24 cellular contexts compared by ENCODE assay signal in the genomic region with DNA sequence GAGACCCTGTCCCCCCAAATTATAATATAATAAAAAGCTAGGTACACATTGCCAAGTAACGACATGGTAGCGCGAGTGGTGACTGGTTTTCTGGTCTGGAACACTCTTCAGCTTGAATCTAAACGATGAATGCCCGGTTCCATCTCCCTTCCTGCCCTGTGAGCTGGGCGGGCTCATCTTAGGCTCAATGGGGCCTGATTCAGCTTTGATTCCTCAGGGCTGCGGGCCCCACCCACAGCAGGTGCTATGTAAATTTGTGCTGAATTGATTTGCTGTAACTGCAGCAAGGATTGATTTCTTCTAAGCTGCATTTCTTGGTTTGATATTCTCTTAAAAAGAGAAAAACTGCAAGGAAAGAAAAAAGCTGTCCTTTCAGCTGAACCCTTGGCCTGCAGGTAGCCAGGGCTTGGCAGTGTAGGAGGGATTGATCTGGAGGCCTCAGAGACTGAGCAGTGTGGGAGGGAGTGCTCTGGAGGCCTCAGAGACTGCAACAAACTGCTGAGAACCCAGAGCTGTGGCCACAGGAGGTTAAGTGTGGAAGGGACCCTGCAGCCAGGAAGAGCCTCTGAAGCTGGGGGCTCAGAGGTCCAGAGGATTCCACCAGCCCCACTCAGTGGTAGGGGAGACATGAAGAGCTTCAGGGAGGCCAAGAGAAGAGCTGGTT.
DNase-seq lines count a peak whose midpoint lies in the region; ATAC-seq, FAIRE-seq and TF ChIP-seq lines count a peak whose summit lies in the region.
"Had no signal": no experiment of that assay in that cellular context is flagged by ENCODE, and none has a peak within 500 bp of the region (broad histone marks: within the 10 kb centered on the region; RNA-seq: fewer than 3 reads in every experiment).

No MANE protein-coding gene starts in this region.

- DNase-seq in NCI-H510A treated with DMSO at 0.1 percent for 48 hours (lab: John Stamatoyannopoulos, UW) = peak; percentile 11
- DNase-seq in NCI-H510A (lab: John Stamatoyannopoulos, UW) = no peak
- peak; percentile 25 for DNase-seq in RPMI8226
- no peak for DNase-seq in HepG2 (ENCODE audit: low spot score)
- peak; percentile 20 for DNase-seq in ureter (ENCODE audit: low spot score)
- DNase-seq in activated gamma-delta T cell (lab: John Stamatoyannopoulos, UW) = no peak
- DNase-seq: activated CD4-positive, alpha-beta T cell treated with anti-CD3 and anti-CD28 coated beads, Interleukin-2, amount 50 U/mL, for 1 hour; brain microvascular endothelial cell; colonic mucosa; glutamatergic neuron; NCI-H2029 treated with DMSO at 0.1 percent for 48 hours; NCI-H524 treated with DMSO at 0.1 percent for 48 hours; nucleus accumbens; retina; SHP77; stimulated activated CD8-positive, alpha-beta memory T cell treated with anti-CD3 and anti-CD28 coated beads, Interleukin-4, amount 100 ng/mL, for 48 hours; SW 1271 had no signal

- BruUV-seq in HepG2 (replicated peaks; lab: Mats Ljungman, UMichigan) = no TSS peak

- TF ChIP-seq RAD21 in HepG2 (CRISPR knock-in tag; IDR thresholded peaks at IDR 0.05) = no peak

- no peaks in the 10 kb centered on the region for H3K36me3 ChIP-seq in HepG2 (replicated peaks in 1 of 2; ENCODE audit: control insufficient read depth in 1 of 2, insufficient read depth in 2 of 2, low read length in 2 of 2)
- H3K36me3 ChIP-seq: BLaER1, brain microvascular endothelial cell, colonic mucosa, left ventricle myocardium inferior had no signal

- no peak overlapping the region for H2AFZ ChIP-seq in HepG2 (ENCODE audit: low read length)

- peaks cover 3 to 78% of the 10 kb centered on the region in 2 experiments; a peak in 4 of 5 replicates for H3K27me3 ChIP-seq in HepG2 (ENCODE audit: control insufficient read depth in 1 of 2, insufficient read depth in 2 of 2, low read length in 2 of 2)
- H3K27me3 ChIP-seq: BLaER1, colonic mucosa had no signal

- in situ Hi-C loops in HepG2 (cut with HindIII; ENCODE audit: extremely low pct_ligation_motif_present, low pct_unique_long_range_greater_than_20kb) = no loop called here

- no peaks in the 10 kb centered on the region for H3K9me3 ChIP-seq in HepG2 (ENCODE audit: low read length)
- H3K9me3 ChIP-seq: BLaER1, colonic mucosa had no signal

- H3K9ac ChIP-seq in HepG2 (ENCODE audit: insufficient read depth, low read depth, low read length) = no peak overlapping the region
- H3K9ac ChIP-seq: BLaER1 had no signal

- TF ChIP-seq CTCF in HepG2 (CRISPR knock-in tag; IDR thresholded peaks at IDR 0.05) = no peak

- intact Hi-C loops in HepG2 (cut with micrococcal nuclease; ENCODE audit: unreplicated experiment) = loop anchor here (10.0 kb wide), 1 partner anchor 65 kb away; no protein-coding TSS in a partner anchor

- no peak for TF ChIP-seq POLR2A in HepG2 (IDR thresholded peaks at IDR 0.05; ENCODE audit: insufficient read depth in 1 of 2, low read depth in 2 of 2, low read length in 2 of 2)

- H3K79me2 ChIP-seq in HepG2 (ENCODE audit: insufficient read depth, low read length) = no peaks in the 10 kb centered on the region

- H3K4me1 ChIP-seq in HepG2 (ENCODE audit: insufficient read depth, low read length) = peaks cover 33% of the 10 kb centered on the region
- H3K4me1 ChIP-seq: colonic mucosa had no signal

- POLR2A ChIA-PET in HepG2 (lab: Yijun Ruan, JAX) = interaction anchor here (0.8 kb wide), 1 partner anchor 8 kb away, joined by 3 read pairs; no protein-coding TSS in a partner anchor

- H3K4me3 ChIP-seq in HepG2 (replicated peaks in 1 of 3; ENCODE audit: insufficient read depth in 1 of 3, low read depth in 2 of 3, low read length in 3 of 3) = no peak overlapping the region
- H3K4me3 ChIP-seq: BLaER1, colonic mucosa, K562, left ventricle myocardium inferior had no signal

- ATAC-seq in HepG2 = peak; percentile 17; the same call in 1 of the 3 replicates
- no peak for ATAC-seq in HG03095 (IDR thresholded peaks at IDR 0.05; ENCODE audit: unreplicated experiment)
- ATAC-seq in HG03196 (IDR thresholded peaks at IDR 0.05; ENCODE audit: unreplicated experiment) = no peak
- ATAC-seq: K562 had no signal

- CTCF ChIA-PET in HepG2 (lab: Yijun Ruan, JAX; ENCODE audit: low intra/inter-chr PET ratio, low total read pairs) = no interaction called here

- TF ChIP-seq EP300 in HepG2 (IDR thresholded peaks at IDR 0.05; ENCODE audit: low read depth in 2 of 2, low read length in 2 of 2) = no peak
- TF ChIP-seq EP300 in HepG2 (CRISPR knock-in tag; IDR thresholded peaks at IDR 0.05; ENCODE audit: borderline replicate concordance) = no peak

- no peak for FAIRE-seq in HepG2 (lab: Jason Lieb, UNC)
- FAIRE-seq: endometrium, K562, urothelium cell line had no signal

- no peak overlapping the region for H3K4me2 ChIP-seq in HepG2 (ENCODE audit: low read depth, low read length)
- H3K4me2 ChIP-seq: BLaER1 had no signal

- H3K27ac ChIP-seq in HepG2 (ENCODE audit: extremely low read length, insufficient read depth, low read length) = no peak overlapping the region
- H3K27ac ChIP-seq: BLaER1, brain microvascular endothelial cell, colonic mucosa, left ventricle myocardium inferior had no signal

- WGBS in HepG2 (ENCODE audit: low lambda C conversion rate) = 54% methylated on average over 7 of the region's 7 CpGs

- no peaks in the 10 kb centered on the region for H4K20me1 ChIP-seq in HepG2 (ENCODE audit: insufficient read depth, low read length)
- H4K20me1 ChIP-seq: BLaER1 had no signal

TF ChIP-seq in HepG2, 621 proteins besides CTCF, POLR2A, EP300 and RAD21 (continues in another document):
- TF ChIP-seq KLF13 (CRISPR knock-in tag; IDR thresholded peaks at IDR 0.05) = no peak
- no peak for TF ChIP-seq NAIF1 (CRISPR knock-in tag; IDR thresholded peaks at IDR 0.05; ENCODE audit: borderline replicate concordance)
- TF ChIP-seq MAFF (IDR thresholded peaks at IDR 0.05; ENCODE audit: low read depth, low read length) = no peak
- no peak for TF ChIP-seq SRSF1 (optimal IDR thresholded peaks at IDR 0.05; ENCODE audit: low read depth, low read length)
- no peak for TF ChIP-seq ZNF83 (CRISPR knock-in tag; IDR thresholded peaks at IDR 0.05; ENCODE audit: borderline replicate concordance)
- no peak for TF ChIP-seq POGZ (CRISPR knock-in tag; IDR thresholded peaks at IDR 0.05)
- TF ChIP-seq, protein P1, sequence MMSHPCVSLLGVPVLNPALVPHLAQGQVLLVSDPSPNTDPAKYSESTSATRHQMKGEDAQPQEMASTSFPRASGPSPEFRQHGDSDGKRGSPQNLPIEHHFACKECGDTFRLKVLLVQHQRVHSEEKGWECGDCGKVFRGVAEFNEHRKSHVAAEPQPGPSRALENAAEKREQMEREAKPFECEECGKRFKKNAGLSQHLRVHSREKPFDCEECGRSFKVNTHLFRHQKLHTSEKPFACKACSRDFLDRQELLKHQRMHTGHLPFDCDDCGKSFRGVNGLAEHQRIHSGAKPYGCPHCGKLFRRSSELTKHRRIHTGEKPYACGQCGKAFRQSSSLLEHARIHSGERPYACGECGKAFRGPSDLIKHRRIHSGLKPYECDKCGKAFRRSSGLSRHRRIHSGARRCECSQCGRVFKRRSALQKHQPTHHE (CRISPR knock-in tag; IDR thresholded peaks at IDR 0.05; ENCODE audit: borderline replicate concordance) = no peak
- TF ChIP-seq IKZF4 (CRISPR knock-in tag; IDR thresholded peaks at IDR 0.05; ENCODE audit: borderline replicate concordance, low read depth, not compliant biosample characterization) = no peak
- no peak for TF ChIP-seq ZNF614 (CRISPR knock-in tag; IDR thresholded peaks at IDR 0.05; ENCODE audit: borderline replicate concordance)
- TF ChIP-seq ZNF546 (CRISPR knock-in tag; conservative IDR thresholded peaks at IDR 0.05) = no peak
- TF ChIP-seq SIN3B (IDR thresholded peaks at IDR 0.05; ENCODE audit: low read length) = no peak

Comparison
In these comparisons a context has a peak if more than half of its experiments do, and no peak if none do; other contexts are left out.
1. DNase-seq: peak in NCI-H510A treated with DMSO at 0.1 percent for 48 hours (single experiment), RPMI8226 (single experiment) and ureter (single experiment); none in NCI-H510A (single experiment), HepG2 (single experiment) and activated gamma-delta T cell (single experiment).